ENCODE assay signal across 18 cellular contexts in the genomic region with DNA sequence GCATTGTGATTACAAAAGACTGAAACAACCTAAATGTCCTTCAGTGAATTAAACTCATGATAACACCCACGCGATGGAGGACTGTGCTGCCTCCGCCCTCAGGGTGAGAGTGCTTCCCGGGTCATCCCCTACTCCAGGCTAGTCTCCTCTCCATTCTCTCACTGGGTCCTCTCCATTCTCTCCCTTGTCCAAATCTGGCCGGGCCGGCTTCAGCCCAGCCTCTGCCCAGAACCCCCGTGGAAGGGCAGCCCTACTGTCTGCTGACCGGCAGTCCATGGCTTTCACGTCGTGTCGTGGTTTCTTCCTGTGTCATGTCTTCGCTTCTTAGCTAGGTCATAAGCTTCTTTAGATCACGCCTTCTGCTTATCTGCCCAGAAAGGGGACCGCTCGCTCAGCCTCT.
DNase-seq lines count a peak whose midpoint lies in the region; ATAC-seq and TF ChIP-seq lines count a peak whose summit lies in the region.
"Had no signal": no experiment of that assay in that cellular context is flagged by ENCODE, and none has a peak within 500 bp of the region (broad histone marks: within the 10 kb centered on the region; RNA-seq: fewer than 3 reads in every experiment).

No MANE protein-coding gene starts in this region.

- no peaks in the 10 kb centered on the region for H3K79me2 ChIP-seq in GM23338 (replicated peaks; ENCODE audit: insufficient read depth)

- no peaks in the 10 kb centered on the region for H4K20me1 ChIP-seq in GM23338 (replicated peaks; ENCODE audit: insufficient read depth)

- peak overlapping the region; percentile 18; the same call in 1 of the 2 replicates for H2AFZ ChIP-seq in GM23338

- DNase-seq in GM23338 (ENCODE audit: low spot score) = no peak
- DNase-seq in activated T-helper 1 cell treated with anti-CD3 and anti-CD28 coated beads, Interleukin-12 subunit alpha, Interleukin-12 subunit beta, Interleukin-2, Interleukin-4 antibody, amounts not matched to agents 30 ng/mL and 10 ng/mL and 1 ng/mL, durations not matched to agents 14 hours and 24 hours and 36 hours (ENCODE audit: low spot score) = no peak
- no peak for DNase-seq in nephron progenitor cell
- DNase-seq in CD4-positive, alpha-beta memory T cell = no peak
- DNase-seq in HuH-7 (ENCODE audit: low spot score) = no peak
- DNase-seq in putamen (ENCODE audit: low spot score) = no peak
- no peak for DNase-seq in D341Med (ENCODE audit: low spot score)
- DNase-seq: ACHN; BE2C; Calu3; CD8-positive, alpha-beta T cell; DMS 273 treated with DMSO at 0.1 percent for 48 hours; DMS53; GOT3 had no signal

- H3K4me1 ChIP-seq in GM23338 (ENCODE audit: insufficient read depth) = no peaks in the 10 kb centered on the region
- no peaks in the 10 kb centered on the region for H3K4me1 ChIP-seq in CD4-positive, alpha-beta memory T cell (ENCODE audit: insufficient read depth, low read length)
- H3K4me1 ChIP-seq: BE2C had no signal

- no peaks in the 10 kb centered on the region for H3F3A ChIP-seq in GM23338 (replicated peaks; ENCODE audit: low read depth)

- no peaks in the 10 kb centered on the region for H3K27me3 ChIP-seq in GM23338 (ENCODE audit: insufficient read depth)
- no peaks in the 10 kb centered on the region for H3K27me3 ChIP-seq in CD4-positive, alpha-beta memory T cell (ENCODE audit: insufficient read depth, low read length)
- H3K27me3 ChIP-seq: BE2C had no signal

- H3K36me3 Mint-ChIP-seq in GM23338 (ENCODE audit: low read depth) (no peaks in the 10 kb centered on the region; the same call in 2 of the 3 replicates), nephron progenitor cell (ENCODE audit: low read depth) (no peaks in the 10 kb centered on the region)
- H3K36me3 Mint-ChIP-seq in activated T-helper 1 cell treated with anti-CD3 and anti-CD28 coated beads, Interleukin-12 subunit alpha, Interleukin-12 subunit beta, Interleukin-2, Interleukin-4 antibody, amounts not matched to agents 30 ng/mL and 10 ng/mL and 1 ng/mL, durations not matched to agents 14 hours and 24 hours and 36 hours (ENCODE audit: low read depth) = no peaks in the 10 kb centered on the region
- H3K36me3 Mint-ChIP-seq in CD4-positive, alpha-beta memory T cell = no peaks in the 10 kb centered on the region
- H3K36me3 Mint-ChIP-seq: CD14-positive monocyte; CD8-positive, alpha-beta T cell had no signal

- no peak overlapping the region for H3K4me3 ChIP-seq in GM23338
- no peak overlapping the region for H3K4me3 ChIP-seq in CD4-positive, alpha-beta memory T cell (ENCODE audit: low read length in 2 of 2)

- no peaks in the 10 kb centered on the region for H3K9me2 ChIP-seq in GM23338 (ENCODE audit: insufficient read depth)

- TF ChIP-seq CTCF in GM23338 (conservative IDR thresholded peaks at IDR 0.05; ENCODE audit: low read depth in 2 of 2) (no peak), nephron progenitor cell (IDR thresholded peaks at IDR 0.05) (no peak)

- no peak overlapping the region for H3K27ac Mint-ChIP-seq in GM23338
- peak overlapping the region; percentile 64 for H3K27ac Mint-ChIP-seq in activated T-helper 1 cell treated with anti-CD3 and anti-CD28 coated beads, Interleukin-12 subunit alpha, Interleukin-12 subunit beta, Interleukin-2, Interleukin-4 antibody, amounts not matched to agents 30 ng/mL and 10 ng/mL and 1 ng/mL, durations not matched to agents 14 hours and 24 hours and 36 hours
- H3K27ac Mint-ChIP-seq in nephron progenitor cell = peak overlapping the region; percentile 49
- no peak overlapping the region for H3K27ac Mint-ChIP-seq in CD4-positive, alpha-beta memory T cell
- H3K27ac Mint-ChIP-seq: CD8-positive, alpha-beta T cell had no signal

- H3K4me2 ChIP-seq in GM23338 = no peak overlapping the region
- H3K4me2 ChIP-seq: KMS-11 had no signal

- H3K27me3 Mint-ChIP-seq in GM23338 (ENCODE audit: insufficient read depth, low read depth, poor library complexity) (peaks cover 4% of the 10 kb centered on the region), nephron progenitor cell (ENCODE audit: low read depth, poor library complexity) (peaks cover 12% of the 10 kb centered on the region)
- H3K27me3 Mint-ChIP-seq in activated T-helper 1 cell treated with anti-CD3 and anti-CD28 coated beads, Interleukin-12 subunit alpha, Interleukin-12 subunit beta, Interleukin-2, Interleukin-4 antibody, amounts not matched to agents 30 ng/mL and 10 ng/mL and 1 ng/mL, durations not matched to agents 14 hours and 24 hours and 36 hours (ENCODE audit: insufficient read depth) = peaks cover 5% of the 10 kb centered on the region
- H3K27me3 Mint-ChIP-seq in CD4-positive, alpha-beta memory T cell = peaks cover 6 to 8% of the 10 kb centered on the region in 2 donors

- no peak for ATAC-seq in GM23338
- ATAC-seq: CD8-positive, alpha-beta T cell; HCT116; HepG2 had no signal

- H3K9me3 ChIP-seq in CD4-positive, alpha-beta memory T cell (ENCODE audit: control insufficient read depth in 1 of 2, low read length in 2 of 2) = no peaks in the 10 kb centered on the region
- H3K9me3 ChIP-seq: BE2C had no signal

- H3K9me3 Mint-ChIP-seq in GM23338 (no peaks in the 10 kb centered on the region), nephron progenitor cell (no peaks in the 10 kb centered on the region)
- no peaks in the 10 kb centered on the region for H3K9me3 Mint-ChIP-seq in activated T-helper 1 cell treated with anti-CD3 and anti-CD28 coated beads, Interleukin-12 subunit alpha, Interleukin-12 subunit beta, Interleukin-2, Interleukin-4 antibody, amounts not matched to agents 30 ng/mL and 10 ng/mL and 1 ng/mL, durations not matched to agents 14 hours and 24 hours and 36 hours
- H3K9me3 Mint-ChIP-seq in CD4-positive, alpha-beta memory T cell = no peaks in the 10 kb centered on the region
- H3K9me3 Mint-ChIP-seq: CD8-positive, alpha-beta T cell had no signal

- POLR2A ChIA-PET in CD4-positive, alpha-beta memory T cell (lab: Charles Lee; ENCODE audit: partially characterized antibody) = no interaction called here

- H3K36me3 ChIP-seq in GM23338 (ENCODE audit: insufficient read depth) = no peaks in the 10 kb centered on the region
- H3K36me3 ChIP-seq in CD4-positive, alpha-beta memory T cell (ENCODE audit: insufficient read depth, low read length) = no peaks in the 10 kb centered on the region
- H3K36me3 ChIP-seq: BE2C had no signal

- no peak overlapping the region for H3K27ac ChIP-seq in GM23338 (ENCODE audit: low read depth)
- no peak overlapping the region for H3K27ac ChIP-seq in CD4-positive, alpha-beta memory T cell (ENCODE audit: low read depth, low read length)
- H3K27ac ChIP-seq: KMS-11 had no signal

- CTCF ChIA-PET in CD4-positive, alpha-beta memory T cell (lab: Charles Lee; ENCODE audit: partially characterized antibody) = interaction anchor here (1.6 to 1.7 kb wide), 2 partner anchors 10 to 13 kb away, joined by 6 to 7 read pairs; no protein-coding TSS in a partner anchor

- intact Hi-C loops in activated T-helper 1 cell treated with anti-CD3 and anti-CD28 coated beads, Interleukin-12 subunit alpha, Interleukin-12 subunit beta, Interleukin-2, Interleukin-4 antibody, amounts not matched to agents 30 ng/mL and 10 ng/mL and 1 ng/mL, durations not matched to agents 14 hours and 24 hours and 36 hours (cut with micrococcal nuclease) = no loop called here
- intact Hi-C loops in CD4-positive, alpha-beta memory T cell (cut with micrococcal nuclease) = no loop called here

- H3K4me3 Mint-ChIP-seq in GM23338 (no peak overlapping the region), nephron progenitor cell (no peak overlapping the region)
- H3K4me3 Mint-ChIP-seq in activated T-helper 1 cell treated with anti-CD3 and anti-CD28 coated beads, Interleukin-12 subunit alpha, Interleukin-12 subunit beta, Interleukin-2, Interleukin-4 antibody, amounts not matched to agents 30 ng/mL and 10 ng/mL and 1 ng/mL, durations not matched to agents 14 hours and 24 hours and 36 hours = no peak overlapping the region
- no peak overlapping the region for H3K4me3 Mint-ChIP-seq in CD4-positive, alpha-beta memory T cell
- H3K4me3 Mint-ChIP-seq: CD14-positive monocyte; CD8-positive, alpha-beta T cell had no signal

- H3K4me1 Mint-ChIP-seq in GM23338 = peaks cover 9% of the 10 kb centered on the region
- no peaks in the 10 kb centered on the region for H3K4me1 Mint-ChIP-seq in activated T-helper 1 cell treated with anti-CD3 and anti-CD28 coated beads, Interleukin-12 subunit alpha, Interleukin-12 subunit beta, Interleukin-2, Interleukin-4 antibody, amounts not matched to agents 30 ng/mL and 10 ng/mL and 1 ng/mL, durations not matched to agents 14 hours and 24 hours and 36 hours (ENCODE audit: low read depth)
- H3K4me1 Mint-ChIP-seq in nephron progenitor cell = peaks cover 22% of the 10 kb centered on the region
- no peaks in the 10 kb centered on the region for H3K4me1 Mint-ChIP-seq in CD4-positive, alpha-beta memory T cell

TF ChIP-seq in GM23338, 12 proteins besides CTCF, POLR2A, EP300 and RAD21 (continues in another document):
- no peak for TF ChIP-seq NANOG (IDR thresholded peaks at IDR 0.05; ENCODE audit: borderline replicate concordance)
- no peak for TF ChIP-seq EZH2phosphoT487 (IDR thresholded peaks at IDR 0.05; ENCODE audit: unreplicated experiment)
- TF ChIP-seq JUNB (IDR thresholded peaks at IDR 0.05; ENCODE audit: unreplicated experiment) = no peak
- TF ChIP-seq ZNF331 (CRISPR knock-in tag; IDR thresholded peaks at IDR 0.05; ENCODE audit: low read depth) = no peak

Comparison
In these comparisons a context has a peak if more than half of its experiments do, and no peak if none do; other contexts are left out.
1. H3K27ac Mint-ChIP-seq: peak in activated T-helper 1 cell treated with anti-CD3 and anti-CD28 coated beads, Interleukin-12 subunit alpha, Interleukin-12 subunit beta, Interleukin-2, Interleukin-4 antibody, amounts not matched to agents 30 ng/mL and 10 ng/mL and 1 ng/mL, durations not matched to agents 14 hours and 24 hours and 36 hours (single experiment) and nephron progenitor cell (single experiment); none in GM23338 (single experiment) and CD4-positive, alpha-beta memory T cell (0 of 7).